Comparison of ENCODE assay signal across 14 cellular contexts in the genomic region with DNA sequence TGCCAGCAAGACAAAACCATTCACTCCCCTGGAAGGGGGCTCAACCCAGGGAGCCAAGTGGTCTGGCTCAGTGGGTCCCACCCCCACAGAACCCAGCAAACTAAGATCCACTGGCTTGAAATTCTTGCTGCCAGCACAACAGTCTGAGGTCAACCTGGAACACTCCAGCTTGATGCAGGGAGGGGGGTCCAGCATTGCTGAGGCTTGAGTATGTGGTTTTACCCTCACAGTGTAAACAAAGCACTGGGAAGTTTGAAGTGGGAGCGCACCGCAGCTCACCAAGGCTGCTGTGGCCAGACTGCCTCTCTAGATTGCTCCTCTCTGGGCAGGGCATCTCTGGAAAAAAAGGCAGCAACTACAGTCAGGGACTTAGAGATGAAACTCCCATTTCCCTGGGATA.
DNase-seq lines count a peak whose midpoint lies in the region; ATAC-seq and TF ChIP-seq lines count a peak whose summit lies in the region.
"Had no signal": no experiment of that assay in that cellular context is flagged by ENCODE, and none has a peak within 500 bp of the region (broad histone marks: within the 10 kb centered on the region; RNA-seq: fewer than 3 reads in every experiment).

No MANE protein-coding gene starts in this region.

- dilution Hi-C loops in IMR-90 (cut with HindIII; ENCODE audit: low sequenced_read_pairs, unreplicated experiment) = no loop called here

- H3K36me3 ChIP-seq in IMR-90 (ENCODE audit: control insufficient read depth, insufficient read depth, low read length) (peaks cover 4% of the 10 kb centered on the region), SJSA1 (peaks cover 7% of the 10 kb centered on the region; the same call in 1 of the 2 replicates), thyroid gland (no peaks in the 10 kb centered on the region), osteoblast (ENCODE audit: insufficient read depth, low read length) (no peaks in the 10 kb centered on the region)
- H3K36me3 ChIP-seq: BE2C had no signal

- H3K4me2 ChIP-seq in IMR-90 (ENCODE audit: low read depth, low read length) = no peak overlapping the region
- no peak overlapping the region for H3K4me2 ChIP-seq in osteoblast (ENCODE audit: insufficient read depth, low read length)

- no peaks in the 10 kb centered on the region for H3K27me3 ChIP-seq in IMR-90 (ENCODE audit: control insufficient read depth, insufficient read depth, low read length)
- no peaks in the 10 kb centered on the region for H3K27me3 ChIP-seq in SJSA1 (replicated peaks)
- no peaks in the 10 kb centered on the region for H3K27me3 ChIP-seq in thyroid gland
- no peaks in the 10 kb centered on the region for H3K27me3 ChIP-seq in osteoblast (ENCODE audit: insufficient read depth, low read length)
- H3K27me3 ChIP-seq: BE2C had no signal

- no peak overlapping the region for H2AFZ ChIP-seq in IMR-90 (replicated peaks; ENCODE audit: low read length, poor library complexity)
- H2AFZ ChIP-seq in osteoblast (ENCODE audit: low read length) = no peak overlapping the region

- H3K4me3 ChIP-seq in IMR-90 (ENCODE audit: insufficient read depth, low read depth, low read length) = no peak overlapping the region
- no peak overlapping the region for H3K4me3 ChIP-seq in SJSA1
- no peak overlapping the region for H3K4me3 ChIP-seq in choroid plexus epithelial cell (ENCODE audit: low read depth, low read length)
- H3K4me3 ChIP-seq in thyroid gland (replicated peaks in 1 of 3) = no peak overlapping the region
- no peak overlapping the region for H3K4me3 ChIP-seq in osteoblast (ENCODE audit: insufficient read depth, low read length)

- no peak for TF ChIP-seq RAD21 in IMR-90 (IDR thresholded peaks at IDR 0.05; ENCODE audit: low read length)

- TF ChIP-seq POLR2A in IMR-90 (IDR thresholded peaks at IDR 0.05; ENCODE audit: low read depth, low read length) = no peak
- no peak for TF ChIP-seq POLR2A in thyroid gland (IDR thresholded peaks at IDR 0.05)

- BruUV-seq in IMR-90 (replicated peaks; lab: Mats Ljungman, UMichigan) = no TSS peak

- intact Hi-C loops in IMR-90 (cut with micrococcal nuclease) (no loop called here), thyroid gland (cut with DNase I) (no loop called here)

- in situ Hi-C loops in IMR-90 (cut with MboI; ENCODE audit: low sequenced_read_pairs) = no loop called here

- H3K9ac ChIP-seq in IMR-90 (ENCODE audit: low read depth, low read length) = no peak overlapping the region

- no peak overlapping the region for H3K4ac ChIP-seq in IMR-90 (ENCODE audit: low read depth, low read length)

- no peak overlapping the region for H3K14ac ChIP-seq in IMR-90 (replicated peaks; ENCODE audit: low read depth, low read length)

- no peaks in the 10 kb centered on the region for H3K4me1 ChIP-seq in IMR-90 (ENCODE audit: control insufficient read depth, insufficient read depth, low read length)
- H3K4me1 ChIP-seq in SJSA1 (replicated peaks) = peaks cover 10% of the 10 kb centered on the region
- peaks cover 0 to 3% of the 10 kb centered on the region in 2 donors for H3K4me1 ChIP-seq in thyroid gland
- no peaks in the 10 kb centered on the region for H3K4me1 ChIP-seq in osteoblast (ENCODE audit: insufficient read depth, low read length)
- H3K4me1 ChIP-seq: BE2C had no signal

- CTCF ChIA-PET in IMR-90 (lab: Yijun Ruan, JAX) = no interaction called here

- no peak overlapping the region for H2AK5ac ChIP-seq in IMR-90 (ENCODE audit: low read depth, low read length)

- H3K9me3 ChIP-seq in IMR-90 (ENCODE audit: control insufficient read depth, insufficient read depth, low read length) = peaks cover 3% of the 10 kb centered on the region; the same call in 1 of the 2 replicates
- no peaks in the 10 kb centered on the region for H3K9me3 ChIP-seq in SJSA1 (replicated peaks)
- no peaks in the 10 kb centered on the region for H3K9me3 ChIP-seq in thyroid gland
- no peaks in the 10 kb centered on the region for H3K9me3 ChIP-seq in osteoblast (ENCODE audit: low read depth, low read length)
- H3K9me3 ChIP-seq: BE2C had no signal

- H2AK9ac ChIP-seq in IMR-90 (replicated peaks; ENCODE audit: low read depth, low read length, poor library complexity) = no peak overlapping the region

- peaks cover 3 to 4% of the 10 kb centered on the region in 2 experiments; a peak in 3 of 4 replicates for H3K79me1 ChIP-seq in IMR-90 (ENCODE audit: low read depth in 1 of 2, low read length in 2 of 2)

- no peaks in the 10 kb centered on the region for H4K20me1 ChIP-seq in IMR-90 (ENCODE audit: insufficient read depth, low read length)
- H4K20me1 ChIP-seq in osteoblast (ENCODE audit: insufficient read depth, low read length) = no peaks in the 10 kb centered on the region

- H2BK120ac ChIP-seq in IMR-90 (ENCODE audit: low read depth, low read length) = no peak overlapping the region

- no peak overlapping the region for H3K56ac ChIP-seq in IMR-90 (ENCODE audit: extremely low read depth, insufficient read depth, low read length)

- H4K8ac ChIP-seq in IMR-90 (ENCODE audit: low read depth in 2 of 2, low read length in 2 of 2) = no peak overlapping the region

- H3K79me2 ChIP-seq in osteoblast (ENCODE audit: insufficient read depth, low read length) = no peaks in the 10 kb centered on the region

- no peak overlapping the region for H3K18ac ChIP-seq in IMR-90 (ENCODE audit: low read depth, low read length)

- WGBS in IMR-90 (ENCODE audit: extremely low coverage in 2 of 2, insufficient read length in 1 of 2), 2 experiments = 100% methylated on average over 2 of the region's 2 CpGs; no CpG with 5 or more reads in 1 of the 2 experiments
- 50 to 54% methylated on average over 1 to 2 of the region's 2 CpGs for WGBS in thyroid gland, 2 donors

- POLR2A ChIA-PET in IMR-90 (lab: Charles Lee; ENCODE audit: unreplicated experiment) = interaction anchor here (0.7 kb wide), 1 partner anchor 1096 kb away, joined by 5 read pairs; no protein-coding TSS in a partner anchor

- H2BK5ac ChIP-seq in IMR-90 (ENCODE audit: low read depth, low read length, poor library complexity, severe bottlenecking) = no peak overlapping the region

- TF ChIP-seq CTCF in IMR-90 (conservative IDR thresholded peaks at IDR 0.05; ENCODE audit: low read depth, low read length) (no peak), choroid plexus epithelial cell (conservative IDR thresholded peaks at IDR 0.05; ENCODE audit: low read depth, low read length) (no peak), thyroid gland (IDR thresholded peaks at IDR 0.05) (no peak), osteoblast (IDR thresholded peaks at IDR 0.05; ENCODE audit: extremely low read depth, low read depth, low read length) (no peak)

- ATAC-seq in IMR-90 (ENCODE audit: low read depth) (0 out of 2 replicates have a peak, but pooled peaks have one; percentile 21), HG02623 (IDR thresholded peaks at IDR 0.05; ENCODE audit: unreplicated experiment) (no peak)

- no peak overlapping the region for H4K91ac ChIP-seq in IMR-90 (ENCODE audit: insufficient read depth, low read depth, low read length)

- H3K27ac ChIP-seq in IMR-90 (ENCODE audit: insufficient read depth, low read length) (no peak overlapping the region), SJSA1 (no peak overlapping the region), thyroid gland (no peak overlapping the region), osteoblast (ENCODE audit: low read depth, low read length) (no peak overlapping the region)

- no peak overlapping the region for H2BK20ac ChIP-seq in IMR-90 (ENCODE audit: low read depth, low read length)

- H3K23ac ChIP-seq in IMR-90 (ENCODE audit: low read depth, low read length) = no peak overlapping the region

- no peak overlapping the region for H4K5ac ChIP-seq in IMR-90 (ENCODE audit: low read depth, low read length)

- no peaks in the 10 kb centered on the region for H3K9me1 ChIP-seq in IMR-90 (ENCODE audit: insufficient read depth, low read length)

- DNase-seq in IMR-90 = peak; percentile 40
- DNase-seq in SJSA1 (ENCODE audit: low read depth in 1 of 2, low spot score in 2 of 2) = peak; percentile 62 to 73
- DNase-seq in choroid plexus epithelial cell (ENCODE audit: low read depth) = peak; percentile 76
- DNase-seq in thyroid gland = peak; percentile 30 to 45
- DNase-seq in HUDEP-2 (lab: John Stamatoyannopoulos, UW; ENCODE audit: unreplicated experiment in 76 of 76) = no peak
- DNase-seq in osteoblast (ENCODE audit: insufficient read length, low spot score, missing footprints) = no peak
- DNase-seq: BE2C; CD4-positive, alpha-beta memory T cell; MV-4-11; NCI-H1436 treated with DMSO at 0.1 percent for 48 hours; NCI-H2081 treated with DMSO at 0.1 percent for 48 hours; NCI-H446; NCI-H82 had no signal

- no peak overlapping the region for H2BK15ac ChIP-seq in IMR-90 (ENCODE audit: low read depth, low read length)

TF ChIP-seq in IMR-90, 13 proteins besides CTCF, POLR2A, EP300 and RAD21:
- TF ChIP-seq MAZ (IDR thresholded peaks at IDR 0.05; ENCODE audit: borderline replicate concordance, low read depth, low read length) (no peak), NFE2L2 (IDR thresholded peaks at IDR 0.05; ENCODE audit: low read depth, low read length) (no peak), MXI1 (IDR thresholded peaks at IDR 0.05; ENCODE audit: borderline replicate concordance, low read depth, low read length) (no peak)

Comparison
In these comparisons a context has a peak if more than half of its experiments do, and no peak if none do; other contexts are left out.
1. DNase-seq: peak in IMR-90 (single experiment), SJSA1 (2 of 2), choroid plexus epithelial cell (single experiment) and thyroid gland (2 of 2); none in HUDEP-2 (0 of 76) and osteoblast (single experiment).